In genomic region chr20:49825521-49826033, GRCh38 we compare ENCODE assay signal across 12 cellular contexts. TPM values are rescaled to one million over a fixed set of nuclear protein-coding genes. Genes with fewer than 3 reads are reported as not detected.
A peak's percentile ranks its signal among the peaks of the same experiment; 100 is the strongest.
DNase-seq lines count a peak whose midpoint lies in the region; FAIRE-seq and TF ChIP-seq lines count a peak whose summit lies in the region.
"Had no signal": no experiment of that assay in that cellular context is flagged by ENCODE, and none has a peak within 500 bp of the region (broad histone marks: within the 10 kb centered on the region; RNA-seq: fewer than 3 reads in every experiment).

No MANE protein-coding gene starts in this region.

- H2BK20ac ChIP-seq in H1 (ENCODE audit: low read length) = no peak overlapping the region

- WGBS in H1 (ENCODE audit: extremely low coverage in 1 of 2, insufficient coverage in 1 of 2, insufficient read length in 1 of 2, insufficient replicate concordance in 2 of 2, low coverage in 1 of 2, low lambda C conversion rate in 2 of 2, missing lambda C conversion rate in 1 of 2), 2 experiments = 82% methylated on average over 7 of the region's 7 CpGs; no CpG with 5 or more reads in 1 of the 2 experiments
- WGBS in trophoblast cell (ENCODE audit: extremely low coverage, insufficient coverage, insufficient read length) = no CpG with 5 or more reads among the region's 7 CpGs

- H3K14ac ChIP-seq in H1 (ENCODE audit: insufficient read length) = no peak overlapping the region
- no peak overlapping the region for H3K14ac ChIP-seq in trophoblast cell (ENCODE audit: low read length)

- TF ChIP-seq EP300 in H1 (IDR thresholded peaks at IDR 0.05; ENCODE audit: borderline replicate concordance in 1 of 2, low read depth in 2 of 2, low read length in 2 of 2) = no peak

- H3K4me1 ChIP-seq in H1 (replicated peaks in 1 of 4; ENCODE audit: control insufficient read depth in 3 of 4, insufficient read depth in 4 of 4, low read length in 3 of 4) = no peaks in the 10 kb centered on the region
- no peaks in the 10 kb centered on the region for H3K4me1 ChIP-seq in trophoblast cell (ENCODE audit: control insufficient read depth in 1 of 2, insufficient read depth in 2 of 2, low read length in 2 of 2)
- H3K4me1 ChIP-seq in SJCRH30 = peaks cover 14% of the 10 kb centered on the region

- H3K27ac ChIP-seq in H1 (ENCODE audit: low read depth, low read length) = no peak overlapping the region
- no peak overlapping the region for H3K27ac ChIP-seq in trophoblast cell (ENCODE audit: low read depth, low read length)
- no peak overlapping the region for H3K27ac ChIP-seq in SJCRH30
- H3K27ac ChIP-seq: BLaER1 treated with 17β-estradiol and CSF1 and Interleukin-3, amounts not matched to agents 10 nM and 100 nM had no signal

- no peak overlapping the region for H4K8ac ChIP-seq in H1 (ENCODE audit: extremely low read depth, insufficient read depth, low read length)
- H4K8ac ChIP-seq in trophoblast cell (ENCODE audit: low read depth, low read length) = no peak overlapping the region

- H3K9ac ChIP-seq in H1 (replicated peaks in 1 of 4; ENCODE audit: extremely low read depth in 1 of 4, low read depth in 3 of 4, low read length in 3 of 4) (no peak overlapping the region), trophoblast cell (ENCODE audit: low read length) (no peak overlapping the region)
- H3K9ac ChIP-seq: BLaER1 treated with 17β-estradiol and CSF1 and Interleukin-3, amounts not matched to agents 10 nM and 100 nM had no signal

- CTCF ChIA-PET in H1 (lab: Charles Lee; ENCODE audit: partially characterized antibody) = interaction anchor here (0.6 to 7.0 kb wide), 16 partner anchors 11 to 217 kb away, joined by 3 to 32 read pairs (median 4); partner anchors contain the start of gene SLC9A8

- H2BK12ac ChIP-seq in H1 (ENCODE audit: low read depth, low read length) (no peak overlapping the region), trophoblast cell (ENCODE audit: low read length) (no peak overlapping the region)

- H3K4ac ChIP-seq in H1 (replicated peaks; ENCODE audit: insufficient read length, low read depth, low read length) = no peak overlapping the region
- H3K4ac ChIP-seq in trophoblast cell (ENCODE audit: low read depth, low read length) = no peak overlapping the region

- H2AK5ac ChIP-seq in H1 (ENCODE audit: low read depth, low read length) (no peak overlapping the region), trophoblast cell (ENCODE audit: low read length) (no peak overlapping the region)

- H4K5ac ChIP-seq in H1 (ENCODE audit: insufficient read length, low read depth, low read length) = no peak overlapping the region

- DNase-seq in DMS153 treated with DMSO at 0.1 percent for 48 hours (lab: John Stamatoyannopoulos, UW; ENCODE audit: unreplicated experiment) (peak; percentile 79), NCI-H2107 (lab: John Stamatoyannopoulos, UW) (peak; percentile 74), H1 (ENCODE audit: low read depth in 1 of 2, low spot score in 2 of 2) (no peak), trophoblast cell (peak; percentile 34 to 74), EL (no peak), kidney glomerular epithelial cell (lab: John Stamatoyannopoulos, UW) (no peak), SJCRH30 (no peak)
- DNase-seq in stimulated activated CD4-positive, alpha-beta T cell treated with anti-CD3 and anti-CD28 coated beads, Interleukin-4, amount 100 ng/mL, for 4 hours = no peak
- DNase-seq: activated naive CD4-positive, alpha-beta T cell treated with anti-CD3 and anti-CD28 coated beads for 36 hours; nephron progenitor cell; stimulated activated CD4-positive, alpha-beta T cell treated with anti-CD3 and anti-CD28 coated beads, Interleukin-12 subunit alpha, Interleukin-12 subunit beta, amount 100 ng/mL, for 4 hours had no signal

- H2BK120ac ChIP-seq in H1 (replicated peaks; ENCODE audit: low read depth, low read length) = no peak overlapping the region
- no peak overlapping the region for H2BK120ac ChIP-seq in trophoblast cell (ENCODE audit: insufficient read depth, low read length, poor library complexity)

- no peak overlapping the region for H4K91ac ChIP-seq in H1 (replicated peaks; ENCODE audit: insufficient read length, low read length)
- no peak overlapping the region for H4K91ac ChIP-seq in trophoblast cell (ENCODE audit: low read depth, low read length)

- H3K9me3 ChIP-seq in H1 (ENCODE audit: insufficient read depth in 2 of 2, low read depth in 1 of 2, low read length in 1 of 2) = no peaks in the 10 kb centered on the region
- no peaks in the 10 kb centered on the region for H3K9me3 ChIP-seq in trophoblast cell (ENCODE audit: insufficient read depth, low read depth, low read length)
- no peaks in the 10 kb centered on the region for H3K9me3 ChIP-seq in SJCRH30 (replicated peaks)
- H3K9me3 ChIP-seq: BLaER1 treated with 17β-estradiol and CSF1 and Interleukin-3, amounts not matched to agents 10 nM and 100 nM had no signal

- POLR2A ChIA-PET in H1 (lab: Charles Lee; ENCODE audit: partially characterized antibody) = interaction anchor here (0.8 to 1.4 kb wide), 3 partner anchors 9 to 13 kb away, joined by 3 to 5 read pairs (median 3); no protein-coding TSS in a partner anchor

- H3K4me3 ChIP-seq in H1 (ENCODE audit: extremely low read depth in 1 of 4, insufficient read depth in 2 of 4, low read depth in 3 of 4, low read length in 4 of 4) (no peak overlapping the region), trophoblast cell (ENCODE audit: low read depth, low read length) (no peak overlapping the region), SJCRH30 (no peak overlapping the region)
- H3K4me3 ChIP-seq: BLaER1 treated with 17β-estradiol and CSF1 and Interleukin-3, amounts not matched to agents 10 nM and 100 nM had no signal

- TF ChIP-seq POLR2A in H1 (IDR thresholded peaks at IDR 0.05; ENCODE audit: control extremely low read depth in 1 of 2, low read depth in 2 of 2, low read length in 2 of 2) = no peak

- TF ChIP-seq RAD21 in H1 (IDR thresholded peaks at IDR 0.05 in 1 of 2, conservative IDR thresholded peaks at IDR 0.05 in 1 of 2; ENCODE audit: low read depth in 2 of 2, low read length in 2 of 2) = peak; percentile 48 to 56

- H3K36me3 ChIP-seq in H1 (ENCODE audit: control insufficient read depth in 2 of 4, insufficient read depth in 4 of 4, low read length in 3 of 4) (peaks cover 0 to 11% (median 7%) of the 10 kb centered on the region in 4 experiments; a peak in 6 of 8 replicates), trophoblast cell (ENCODE audit: control insufficient read depth in 1 of 2, insufficient read depth in 2 of 2, low read length in 2 of 2) (peaks cover 5 to 9% of the 10 kb centered on the region in 2 experiments), SJCRH30 (peaks cover 25% of the 10 kb centered on the region)

- H2AFZ ChIP-seq in H1 (ENCODE audit: low read length) (no peak overlapping the region), trophoblast cell (ENCODE audit: insufficient read depth, low read length, poor library complexity) (no peak overlapping the region)

- H3K4me2 ChIP-seq in H1 (ENCODE audit: insufficient read depth in 1 of 2, low read depth in 2 of 2, low read length in 2 of 2) (no peak overlapping the region), trophoblast cell (ENCODE audit: low read length) (no peak overlapping the region)
- H3K4me2 ChIP-seq: BLaER1 treated with 17β-estradiol and CSF1 and Interleukin-3, amounts not matched to agents 10 nM and 100 nM had no signal

- H4K12ac ChIP-seq in trophoblast cell (ENCODE audit: low read depth, low read length) = no peak overlapping the region

- H3K18ac ChIP-seq in H1 (ENCODE audit: extremely low read depth, low read length) (no peak overlapping the region), trophoblast cell (ENCODE audit: low read length) (no peak overlapping the region)

- FAIRE-seq in H1 (lab: Jason Lieb, UNC) = no peak

- no peaks in the 10 kb centered on the region for H3K79me1 ChIP-seq in H1 (ENCODE audit: low read depth, low read length)
- no peaks in the 10 kb centered on the region for H3K79me1 ChIP-seq in trophoblast cell (ENCODE audit: low read length)

- no peak overlapping the region for H2BK15ac ChIP-seq in H1 (ENCODE audit: low read length)

- H3K23ac ChIP-seq in H1 (ENCODE audit: insufficient read length) (no peak overlapping the region), trophoblast cell (ENCODE audit: low read length) (no peak overlapping the region)

- H3K56ac ChIP-seq in H1 (replicated peaks; ENCODE audit: insufficient read length, low read depth, low read length) = no peak overlapping the region

- H2BK5ac ChIP-seq in H1 (ENCODE audit: low read depth, low read length) (no peak overlapping the region), trophoblast cell (ENCODE audit: low read depth, low read length, poor library complexity) (no peak overlapping the region)

- H4K20me1 ChIP-seq in H1 (replicated peaks in 1 of 2; ENCODE audit: control insufficient read depth in 1 of 2, insufficient read depth in 2 of 2, low read length in 2 of 2) = peaks cover 0 to 3% of the 10 kb centered on the region in 2 experiments

- no peaks in the 10 kb centered on the region for H3K79me2 ChIP-seq in H1 (ENCODE audit: control insufficient read depth in 1 of 2, insufficient read depth in 2 of 2, low read length in 2 of 2)
- no peaks in the 10 kb centered on the region for H3K79me2 ChIP-seq in trophoblast cell (ENCODE audit: control insufficient read depth, insufficient read depth, low read length, poor library complexity)

- H3K27me3 ChIP-seq in H1 (replicated peaks in 1 of 4; ENCODE audit: control insufficient read depth in 3 of 4, extremely low read depth in 1 of 4, insufficient read depth in 3 of 4, low read length in 3 of 4) (no peaks in the 10 kb centered on the region), trophoblast cell (ENCODE audit: insufficient read depth, low read length) (no peaks in the 10 kb centered on the region), SJCRH30 (no peaks in the 10 kb centered on the region)
- H3K27me3 ChIP-seq: BLaER1 treated with 17β-estradiol and CSF1 and Interleukin-3, amounts not matched to agents 10 nM and 100 nM had no signal

- peak; percentile 24 to 32 (median 26); a peak in 3 of 4 replicates for TF ChIP-seq CTCF in H1 (IDR thresholded peaks at IDR 0.05; ENCODE audit: control extremely low read depth in 1 of 3, insufficient read depth in 1 of 3, low read depth in 1 of 3, low read length in 3 of 3)

- H3K23me2 ChIP-seq in H1 (ENCODE audit: low read depth, low read length) = no peaks in the 10 kb centered on the region

TF ChIP-seq in H1, 55 proteins besides CTCF, POLR2A, EP300 and RAD21 (continues in another document):
- TF ChIP-seq JUN (IDR thresholded peaks at IDR 0.05; ENCODE audit: low read depth, low read length) (no peak), KDM1A (IDR thresholded peaks at IDR 0.05; ENCODE audit: borderline replicate concordance, low read length) (no peak)

RNA-seq across cellular contexts. Expression of gene SLC9A8, which starts 12.9 kb away (rescaled TPM):
- total RNA-seq in H1 (2021; fragmentation: NEBNext Ultra II Directional; extraction: Animal tissue kit (Norgen Biotek cat#: 25700)) = 6.2 and 6.7 TPM in 2 replicates
- polyA plus RNA-seq in H1 (2011; rRNA removed) = 3.2 and 5.0 TPM in 2 replicates
- 3.0 TPM for polyA plus RNA-seq in H1 (2011; cell fraction: cytosol; rRNA removed)
- 10.2 TPM for polyA plus RNA-seq in H1 (2011; cell fraction: nucleus; rRNA removed)
- 5.1 to 9.0 TPM (median 6.0 TPM) in 4 replicates for polyA plus RNA-seq in H1 (2012, experiment 1 of 2)
- 3.4 TPM for polyA plus RNA-seq in H1 (2012, experiment 2 of 2)
- polyA plus RNA-seq in H1 (2013, experiment 1 of 2) = 7.5 TPM
- polyA plus RNA-seq in H1 (2013, experiment 2 of 2) = 7.5 TPM
- 6.6 and 14.1 TPM in 2 replicates for polyA minus RNA-seq in H1 (2011; rRNA and poly(A)+ RNA removed)
- polyA minus RNA-seq in H1 (2011; cell fraction: cytosol; rRNA and poly(A)+ RNA removed) = 2.7 TPM
- polyA minus RNA-seq in H1 (2011; cell fraction: nucleus; rRNA and poly(A)+ RNA removed) = 18.1 TPM
- polyA plus RNA-seq in trophoblast cell (2013) = 3.5 TPM in 2 replicates
- total RNA-seq in SJCRH30 (2014; rRNA removed; shearing (Covaris generic)) = 7.4 and 10.2 TPM in 2 replicates

Comparison
In these comparisons a context has a peak if more than half of its experiments do, and no peak if none do; other contexts are left out.
1. DNase-seq: peak in DMS153 treated with DMSO at 0.1 percent for 48 hours (single experiment), NCI-H2107 (single experiment) and trophoblast cell (2 of 2); none in H1 (0 of 2), stimulated activated CD4-positive, alpha-beta T cell treated with anti-CD3 and anti-CD28 coated beads, Interleukin-4, amount 100 ng/mL, for 4 hours (0 of 2), EL (single experiment), kidney glomerular epithelial cell (single experiment) and SJCRH30 (0 of 2).